Comparison of ENCODE assay signal across 9 cellular contexts in genomic region chr3:183825380-183826161, GRCh38. TPM values are rescaled to one million over a fixed set of nuclear protein-coding genes. Genes with fewer than 3 reads are reported as not detected.
DNase-seq lines count a peak whose midpoint lies in the region; ATAC-seq and TF ChIP-seq lines count a peak whose summit lies in the region.
"Had no signal": no experiment of that assay in that cellular context is flagged by ENCODE, and none has a peak within 500 bp of the region (broad histone marks: within the 10 kb centered on the region; RNA-seq: fewer than 3 reads in every experiment).

Gene MAP6D1 (minus strand): TSS chr3:183825577. CDS start chr3:183825547, 30 bp downstream.

- ATAC-seq in GM18868 (IDR thresholded peaks at IDR 0.05; ENCODE audit: unreplicated experiment): peak; percentile 55
- peak; percentile 87 for ATAC-seq in IMR-90 (ENCODE audit: low read depth)
- no peak for ATAC-seq in HG03135 (IDR thresholded peaks at IDR 0.05; ENCODE audit: unreplicated experiment)

- dilution Hi-C loops in IMR-90 (cut with HindIII; ENCODE audit: low sequenced_read_pairs, unreplicated experiment): no loop called here

- H3K27me3 ChIP-seq in IMR-90 (ENCODE audit: control insufficient read depth, insufficient read depth, low read length): no peaks in the 10 kb centered on the region
- H3K27me3 ChIP-seq in SK-N-SH (ENCODE audit: insufficient read depth): no peaks in the 10 kb centered on the region
- no peaks in the 10 kb centered on the region for H3K27me3 ChIP-seq in left ventricle myocardium inferior (ENCODE audit: low read depth)

- no peak within 1 kb of the TSS for H4K91ac ChIP-seq in IMR-90 (ENCODE audit: insufficient read depth, low read depth, low read length)

- no peak for TF ChIP-seq EP300 in SK-N-SH (IDR thresholded peaks at IDR 0.05; ENCODE audit: borderline replicate concordance in 1 of 2, low read depth in 1 of 2, low read length in 1 of 2)

- POLR2A ChIA-PET in IMR-90 (lab: Charles Lee; ENCODE audit: unreplicated experiment) (interaction anchor here (0.5 kb wide), 1 partner anchor 537 kb away, joined by 7 read pairs; no protein-coding TSS in a partner anchor), SK-N-SH (lab: Yijun Ruan, JAX) (interaction anchor here (1.0 to 2.7 kb wide), 3 partner anchors 15 to 128 kb away, joined by 4 to 9 read pairs (median 5); partner anchors contain the start of genes PARL and YEATS2)

- H3K4me2 ChIP-seq in IMR-90 (ENCODE audit: low read depth, low read length) (peak within 1 kb of the TSS; percentile 69), SK-N-SH (peak within 1 kb of the TSS; percentile 82)
- H3K4me2 ChIP-seq: KMS-11 had no signal

- no peak within 1 kb of the TSS for H3K56ac ChIP-seq in IMR-90 (ENCODE audit: extremely low read depth, insufficient read depth, low read length)

- H2BK5ac ChIP-seq in IMR-90 (ENCODE audit: low read depth, low read length, poor library complexity, severe bottlenecking): no peak within 1 kb of the TSS

- no peak for TF ChIP-seq POLR2A in IMR-90 (IDR thresholded peaks at IDR 0.05; ENCODE audit: low read depth, low read length)

- 5% methylated on average over 27 of the region's 82 CpGs; no CpG with 5 or more reads in 1 of the 2 experiments for WGBS in IMR-90 (ENCODE audit: extremely low coverage in 2 of 2, insufficient read length in 1 of 2), 2 experiments
- 14% methylated on average over 18 of the region's 82 CpGs for WGBS in SK-N-SH (ENCODE audit: low lambda C conversion rate)

- H3K4ac ChIP-seq in IMR-90 (ENCODE audit: low read depth, low read length): peak within 1 kb of the TSS; percentile 15; the same call in 1 of the 2 replicates

- H3K14ac ChIP-seq in IMR-90 (replicated peaks; ENCODE audit: low read depth, low read length): no peak within 1 kb of the TSS

- H2BK15ac ChIP-seq in IMR-90 (ENCODE audit: low read depth, low read length): no peak within 1 kb of the TSS

- no peak within 1 kb of the TSS for H3K18ac ChIP-seq in IMR-90 (ENCODE audit: low read depth, low read length)

- H4K20me1 ChIP-seq in IMR-90 (ENCODE audit: insufficient read depth, low read length): peaks cover 10% of the 10 kb centered on the region
- H4K20me1 ChIP-seq in SK-N-SH (ENCODE audit: insufficient read depth): 0 out of 2 replicates have a peak, but pooled peaks cover 3% of the 10 kb centered on the region

- H3K4me1 ChIP-seq in IMR-90 (ENCODE audit: control insufficient read depth, insufficient read depth, low read length) (no peaks in the 10 kb centered on the region), SK-N-SH (ENCODE audit: control insufficient read depth in 1 of 2, insufficient read depth in 2 of 2, low read depth in 1 of 2, low read length in 1 of 2) (peaks cover 0 to 26% of the 10 kb centered on the region in 2 experiments; a peak in 2 of 4 replicates), left ventricle myocardium inferior (peaks cover 33% of the 10 kb centered on the region)

- H3K9ac ChIP-seq in IMR-90 (ENCODE audit: low read depth, low read length) (peak within 1 kb of the TSS; percentile 35), SK-N-SH (peak within 1 kb of the TSS; percentile 41; the same call in 1 of the 2 replicates)
- H3K9ac ChIP-seq: KMS-11 had no signal

- H3K9me3 ChIP-seq in IMR-90 (ENCODE audit: control insufficient read depth, insufficient read depth, low read length): no peaks in the 10 kb centered on the region
- no peaks in the 10 kb centered on the region for H3K9me3 ChIP-seq in SK-N-SH
- H3K9me3 ChIP-seq in left ventricle myocardium inferior (replicated peaks): no peaks in the 10 kb centered on the region

- H3K36me3 ChIP-seq in IMR-90 (ENCODE audit: control insufficient read depth, insufficient read depth, low read length) (peaks cover 19% of the 10 kb centered on the region), SK-N-SH (replicated peaks in 1 of 2; ENCODE audit: control insufficient read depth in 1 of 2, insufficient read depth in 2 of 2, low read length in 1 of 2) (peaks cover 0 to 22% of the 10 kb centered on the region in 2 experiments), left ventricle myocardium inferior (peaks cover 18% of the 10 kb centered on the region)

- in situ Hi-C loops in IMR-90 (cut with MboI; ENCODE audit: low sequenced_read_pairs): no loop called here

- no peaks in the 10 kb centered on the region for H3K9me2 ChIP-seq in SK-N-SH

- peak; percentile 88 for DNase-seq in AG20443 (ENCODE audit: low spot score)
- peak; percentile 46 for DNase-seq in IMR-90
- peak; percentile 96 for DNase-seq in SK-N-SH
- DNase-seq in anterior cingulate cortex (lab: John Stamatoyannopoulos, UW): peak in 51 of 58 donors; percentile 32 to 89 (median 69)
- peak; percentile 27 for DNase-seq in left ventricle myocardium inferior
- peak; percentile 83 for DNase-seq in pons (ENCODE audit: low spot score)

- no peak within 1 kb of the TSS for H3K23ac ChIP-seq in IMR-90 (ENCODE audit: low read depth, low read length)

- intact Hi-C loops in IMR-90 (cut with micrococcal nuclease): loop anchor here (1.0 kb wide), 1 partner anchor 59 kb away; the partner anchor contains the start of gene PARL
- intact Hi-C loops in left ventricle myocardium inferior (cut with micrococcal nuclease): no loop called here

- no peaks in the 10 kb centered on the region for H3K79me2 ChIP-seq in SK-N-SH (ENCODE audit: insufficient read depth)

- H2AK9ac ChIP-seq in IMR-90 (replicated peaks; ENCODE audit: low read depth, low read length, poor library complexity): peak within 1 kb of the TSS; percentile 82

- peak; percentile 47 for TF ChIP-seq CTCF in IMR-90 (conservative IDR thresholded peaks at IDR 0.05; ENCODE audit: low read depth, low read length)
- TF ChIP-seq CTCF in SK-N-SH (IDR thresholded peaks at IDR 0.05): peak; percentile 46
- peak; percentile 34 for TF ChIP-seq CTCF in left ventricle myocardium inferior (IDR thresholded peaks at IDR 0.05; ENCODE audit: borderline replicate concordance)

- CTCF ChIA-PET in IMR-90 (lab: Yijun Ruan, JAX): interaction anchor here (0.7 to 1.9 kb wide), 4 partner anchors 10 to 59 kb away, joined by 3 to 5 read pairs (median 4); partner anchors contain the start of gene PARL
- CTCF ChIA-PET in SK-N-SH (lab: Yijun Ruan, JAX): interaction anchor here (0.7 to 4.1 kb wide), 14 partner anchors 8 to 78 kb away, joined by 3 to 29 read pairs (median 4); partner anchors contain the start of gene PARL

- H3K9me1 ChIP-seq in IMR-90 (ENCODE audit: insufficient read depth, low read length): no peaks in the 10 kb centered on the region

- no peak within 1 kb of the TSS for H2BK120ac ChIP-seq in IMR-90 (ENCODE audit: low read depth, low read length)

- H3K27ac ChIP-seq in IMR-90 (ENCODE audit: insufficient read depth, low read length) (no peak within 1 kb of the TSS; the same call in 1 of the 2 replicates), SK-N-SH (ENCODE audit: low read depth in 2 of 2, low read length in 1 of 2) (0 out of 4 replicates have a peak within 1 kb of the TSS, but pooled peaks of 1 of the 2 experiments have one; percentile 30), left ventricle myocardium inferior (replicated peaks) (peak within 1 kb of the TSS; percentile 38)
- H3K27ac ChIP-seq: KMS-11 had no signal

- TF ChIP-seq RAD21 in IMR-90 (IDR thresholded peaks at IDR 0.05; ENCODE audit: low read length) (peak; percentile 42; the same call in 1 of the 2 replicates), SK-N-SH (IDR thresholded peaks at IDR 0.05; ENCODE audit: low read length) (peak; percentile 32)

- H2AFZ ChIP-seq in IMR-90 (replicated peaks; ENCODE audit: low read length, poor library complexity) (peak within 1 kb of the TSS; percentile 89), SK-N-SH (ENCODE audit: low read depth) (peak within 1 kb of the TSS; percentile 74; the same call in 1 of the 2 replicates)

- peaks cover 11% of the 10 kb centered on the region for H3F3A ChIP-seq in SK-N-SH (replicated peaks; ENCODE audit: insufficient read depth)

- peak within 1 kb of the TSS in 1 of 2 experiments; percentile 42; a peak in 1 of 4 replicates for H4K8ac ChIP-seq in IMR-90 (ENCODE audit: low read depth in 2 of 2, low read length in 2 of 2)

- BruUV-seq in IMR-90 (replicated peaks; lab: Mats Ljungman, UMichigan): no TSS peak

- H4K5ac ChIP-seq in IMR-90 (ENCODE audit: low read depth, low read length): no peak within 1 kb of the TSS

- peak within 1 kb of the TSS; percentile 26; the same call in 1 of the 2 replicates for H2AK5ac ChIP-seq in IMR-90 (ENCODE audit: low read depth, low read length)

- no peak within 1 kb of the TSS for H2BK20ac ChIP-seq in IMR-90 (ENCODE audit: low read depth, low read length)

- peaks cover 0 to 3% of the 10 kb centered on the region in 2 experiments; a peak in 1 of 4 replicates for H3K79me1 ChIP-seq in IMR-90 (ENCODE audit: low read depth in 1 of 2, low read length in 2 of 2)

- H3K4me3 ChIP-seq in IMR-90 (ENCODE audit: insufficient read depth, low read depth, low read length) (peak within 1 kb of the TSS; percentile 68), SK-N-SH (ENCODE audit: low read depth in 2 of 2, low read length in 1 of 2) (peak within 1 kb of the TSS; percentile 61), left ventricle myocardium inferior (peak within 1 kb of the TSS; percentile 77)

TF ChIP-seq in IMR-90, 13 proteins besides CTCF, POLR2A, EP300 and RAD21:
- TF ChIP-seq RCOR1 (IDR thresholded peaks at IDR 0.05; ENCODE audit: insufficient replicate concordance, low read length): no peak
- TF ChIP-seq BHLHE40 (IDR thresholded peaks at IDR 0.05; ENCODE audit: low read depth, low read length): peak; percentile 42; the same call in 1 of the 2 replicates
- peak; percentile 41 for TF ChIP-seq SMC3 (IDR thresholded peaks at IDR 0.05; ENCODE audit: low read depth, low read length)
- 0 out of 2 replicates have a peak, but pooled peaks have one; percentile 23 for TF ChIP-seq MXI1 (IDR thresholded peaks at IDR 0.05; ENCODE audit: borderline replicate concordance, low read depth, low read length)

TF ChIP-seq in SK-N-SH, 30 proteins besides CTCF, POLR2A, EP300 and RAD21 (continues in another document):
- TF ChIP-seq, protein P1, sequence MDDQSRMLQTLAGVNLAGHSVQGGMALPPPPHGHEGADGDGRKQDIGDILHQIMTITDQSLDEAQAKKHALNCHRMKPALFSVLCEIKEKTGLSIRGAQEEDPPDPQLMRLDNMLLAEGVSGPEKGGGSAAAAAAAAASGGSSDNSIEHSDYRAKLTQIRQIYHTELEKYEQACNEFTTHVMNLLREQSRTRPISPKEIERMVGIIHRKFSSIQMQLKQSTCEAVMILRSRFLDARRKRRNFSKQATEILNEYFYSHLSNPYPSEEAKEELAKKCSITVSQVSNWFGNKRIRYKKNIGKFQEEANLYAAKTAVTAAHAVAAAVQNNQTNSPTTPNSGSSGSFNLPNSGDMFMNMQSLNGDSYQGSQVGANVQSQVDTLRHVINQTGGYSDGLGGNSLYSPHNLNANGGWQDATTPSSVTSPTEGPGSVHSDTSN (IDR thresholded peaks at IDR 0.05): 0 out of 2 replicates have a peak, but pooled peaks have one; percentile 11
- TF ChIP-seq FOXM1 (IDR thresholded peaks at IDR 0.05; ENCODE audit: low read depth): no peak

RNA-seq across cellular contexts. Expression of gene MAP6D1, which starts in this region (rescaled TPM):
- total RNA-seq in IMR-90 (2012; rRNA removed) (1.9 and 2.7 TPM in 2 replicates), left ventricle myocardium inferior (2.4 TPM)
- polyA plus RNA-seq in IMR-90 (2012; rRNA removed) (5.2 and 6.6 TPM in 2 replicates), SK-N-SH (2012; rRNA removed) (2.6 and 3.4 TPM in 2 replicates)
- polyA plus RNA-seq in IMR-90 (2012; cell fraction: cytosol; rRNA removed): 2.5 and 4.6 TPM in 2 replicates
- 3.5 and 4.3 TPM in 2 replicates for polyA plus RNA-seq in IMR-90 (2012; cell fraction: nucleus; rRNA removed; ENCODE audit: low replicate concordance)
- 2.0 and 3.3 TPM in 2 replicates for polyA plus RNA-seq in SK-N-SH (2012; cell fraction: cytosol; rRNA removed)
- polyA plus RNA-seq in SK-N-SH (2012; cell fraction: nucleus; rRNA removed): 3.0 and 4.1 TPM in 2 replicates

Comparison
In these comparisons a context has a peak if more than half of its experiments do, and no peak if none do; other contexts are left out.
1. DNase-seq: peak in every context shown above with its lines; median percentile 96 in SK-N-SH; 88 in AG20443; 83 in pons; 69 in anterior cingulate cortex; 46 in IMR-90; 27 in left ventricle myocardium inferior.